Comparison of ENCODE assay signal across 22 cellular contexts in genomic region chr22:35904332-35904692, GRCh38.
DNase-seq lines count a peak whose midpoint lies in the region; ATAC-seq, FAIRE-seq and TF ChIP-seq lines count a peak whose summit lies in the region.
"Had no signal": no experiment of that assay in that cellular context is flagged by ENCODE, and none has a peak within 500 bp of the region (broad histone marks: within the 10 kb centered on the region; RNA-seq: fewer than 3 reads in every experiment).

No MANE protein-coding gene starts in this region.

- dilution Hi-C loops in endothelial cell of umbilical vein (cut with MboI; ENCODE audit: extremely low pct_ligation_motif_present, low sequenced_read_pairs) (no loop called here), keratinocyte (cut with MboI; ENCODE audit: extremely low pct_ligation_motif_present, low sequenced_read_pairs) (no loop called here)

- H3K9me3 ChIP-seq in Loucy (ENCODE audit: insufficient read depth, low read depth, low read length) (no peaks in the 10 kb centered on the region), endothelial cell of umbilical vein (replicated peaks; ENCODE audit: control insufficient read depth, insufficient read depth, low read length) (no peaks in the 10 kb centered on the region), keratinocyte (ENCODE audit: control insufficient read depth, low read depth, low read length) (no peaks in the 10 kb centered on the region), skeletal muscle tissue (ENCODE audit: control insufficient read depth in 3 of 3, low read length in 3 of 3) (no peaks in the 10 kb centered on the region), gastroesophageal sphincter (no peaks in the 10 kb centered on the region)
- H3K9me3 ChIP-seq: tibial artery had no signal

- H3K9me1 ChIP-seq in endothelial cell of umbilical vein (replicated peaks; ENCODE audit: control insufficient read depth, extremely low read depth, insufficient read depth, low read length) (no peaks in the 10 kb centered on the region), keratinocyte (ENCODE audit: control insufficient read depth, extremely low read depth, insufficient read depth, low read length) (no peaks in the 10 kb centered on the region)

- WGBS in gastroesophageal sphincter (ENCODE audit: low coverage in 1 of 2), 2 donors, result 29 to 32% methylated on average over 2 of the region's 2 CpGs

- no peaks in the 10 kb centered on the region for H3K27me3 ChIP-seq in Loucy (ENCODE audit: insufficient read depth, low read length, poor library complexity, severe bottlenecking)
- no peaks in the 10 kb centered on the region for H3K27me3 ChIP-seq in endothelial cell of umbilical vein (ENCODE audit: control insufficient read depth in 2 of 2, insufficient read depth in 2 of 2, low read length in 2 of 2)
- H3K27me3 ChIP-seq in keratinocyte (ENCODE audit: control insufficient read depth, extremely low read depth, insufficient read depth, low read length), result no peaks in the 10 kb centered on the region
- no peaks in the 10 kb centered on the region for H3K27me3 ChIP-seq in skeletal muscle tissue (ENCODE audit: control insufficient read depth in 3 of 3, insufficient read depth in 3 of 3, low read length in 3 of 3)
- no peaks in the 10 kb centered on the region for H3K27me3 ChIP-seq in gastroesophageal sphincter
- H3K27me3 ChIP-seq: tibial artery had no signal

- DNase-seq in endothelial cell of umbilical vein (ENCODE audit: low read depth, low spot score) (no peak), keratinocyte (ENCODE audit: low read depth, low spot score) (no peak), NCI-H2107 (lab: John Stamatoyannopoulos, UW) (no peak), NCI-H1092 (lab: John Stamatoyannopoulos, UW) (no peak)
- DNase-seq: activated CD4-positive, alpha-beta T cell treated with anti-CD3 and anti-CD28 coated beads, Interleukin-2, amount 50 U/mL, for 1 hour; activated naive CD8-positive, alpha-beta T cell treated with anti-CD3 and anti-CD28 coated beads, Interleukin-2, amount 50 U/mL, for 24 hours; activated T-cell treated with anti-CD3 and anti-CD28 coated beads, Interleukin-2, amount 50 U/mL, for 4 hours; DMS53; head of caudate nucleus; naive B cell; NCI-H1048; NCI-H2029; NCI-H226; NCI-H69; nucleus accumbens; stimulated activated CD4-positive, alpha-beta T cell treated with anti-CD3 and anti-CD28 coated beads, Interleukin-2, amount 100 ng/mL, for 24 hours; tibial artery had no signal

- no TSS peak for BruUV-seq in endothelial cell of umbilical vein (replicated peaks; lab: Mats Ljungman, UMichigan)

- H3K36me3 ChIP-seq in Loucy (ENCODE audit: insufficient read depth, low read length) (no peaks in the 10 kb centered on the region), endothelial cell of umbilical vein (ENCODE audit: control insufficient read depth in 2 of 2, extremely low read depth in 1 of 2, insufficient read depth in 2 of 2, low read length in 2 of 2) (no peaks in the 10 kb centered on the region), keratinocyte (ENCODE audit: control insufficient read depth in 2 of 2, extremely low read depth in 1 of 2, insufficient read depth in 2 of 2, low read length in 2 of 2) (no peaks in the 10 kb centered on the region), skeletal muscle tissue (ENCODE audit: control insufficient read depth in 3 of 3, insufficient read depth in 3 of 3, low read length in 3 of 3) (no peaks in the 10 kb centered on the region), gastroesophageal sphincter (no peaks in the 10 kb centered on the region)
- H3K36me3 ChIP-seq: tibial artery had no signal

- H3K9ac ChIP-seq in Loucy (ENCODE audit: low read depth, low read length, poor library complexity, severe bottlenecking), result no peak overlapping the region
- H3K9ac ChIP-seq in endothelial cell of umbilical vein (replicated peaks; ENCODE audit: extremely low read depth, insufficient read depth, low read length), result no peak overlapping the region
- no peak overlapping the region for H3K9ac ChIP-seq in keratinocyte (ENCODE audit: control insufficient read depth, extremely low read depth, insufficient read depth, low read length)
- H3K9ac ChIP-seq in skeletal muscle tissue (ENCODE audit: low read depth in 1 of 3, low read length in 3 of 3), result peak overlapping the region in 2 of 3 donors; percentile 29 to 70

- POLR2A ChIA-PET in endothelial cell of umbilical vein (lab: Charles Lee), result interaction anchor here (0.6 kb wide), 1 partner anchor 220 kb away, joined by 3 read pairs; no protein-coding TSS in a partner anchor

- H3K27ac ChIP-seq in endothelial cell of umbilical vein (ENCODE audit: insufficient read depth, low read depth, low read length) (no peak overlapping the region), keratinocyte (ENCODE audit: control insufficient read depth, insufficient read depth, low read length) (no peak overlapping the region), skeletal muscle tissue (ENCODE audit: low read depth, low read length) (peak overlapping the region; percentile 79), gastroesophageal sphincter (peak overlapping the region in 1 of 4 donors; percentile 36)
- H3K27ac ChIP-seq: tibial artery had no signal

- no peak for ATAC-seq in gastroesophageal sphincter
- ATAC-seq: activated naive CD8-positive, alpha-beta T cell treated with anti-CD3 and anti-CD28 coated beads, Interleukin-2, amount 50 U/mL, for 24 hours; activated T-cell treated with anti-CD3 and anti-CD28 coated beads, Interleukin-2, amount 50 U/mL, for 4 hours; WTC11 had no signal

- H4K20me1 ChIP-seq in Loucy (ENCODE audit: insufficient read depth, low read length, poor library complexity, severe bottlenecking) (no peaks in the 10 kb centered on the region), endothelial cell of umbilical vein (replicated peaks; ENCODE audit: control insufficient read depth, extremely low read depth, insufficient read depth, low read length) (peaks cover 5% of the 10 kb centered on the region), keratinocyte (ENCODE audit: control insufficient read depth, extremely low read depth, insufficient read depth, low read length) (no peaks in the 10 kb centered on the region)

- H2AFZ ChIP-seq in Loucy (ENCODE audit: low read length), result no peak overlapping the region
- no peak overlapping the region for H2AFZ ChIP-seq in endothelial cell of umbilical vein (ENCODE audit: low read depth, low read length)
- H2AFZ ChIP-seq in keratinocyte (ENCODE audit: control insufficient read depth, low read length), result no peak overlapping the region

- no peak for TF ChIP-seq CTCF in Loucy (conservative IDR thresholded peaks at IDR 0.05; ENCODE audit: low read length)
- TF ChIP-seq CTCF in endothelial cell of umbilical vein (IDR thresholded peaks at IDR 0.05; ENCODE audit: extremely low read depth in 1 of 2, insufficient read depth in 1 of 2, low read depth in 1 of 2, low read length in 2 of 2), result no peak
- no peak for TF ChIP-seq CTCF in keratinocyte (optimal IDR thresholded peaks at IDR 0.05 in 1 of 3, IDR thresholded peaks at IDR 0.05 in 1 of 3, conservative IDR thresholded peaks at IDR 0.05 in 1 of 3; ENCODE audit: extremely low read depth in 1 of 3, insufficient read depth in 2 of 3, low read length in 3 of 3)
- TF ChIP-seq CTCF in gastroesophageal sphincter (IDR thresholded peaks at IDR 0.05), result no peak

- no peaks in the 10 kb centered on the region for H3K9me2 ChIP-seq in Loucy (replicated peaks; ENCODE audit: low read depth, low read length)

- FAIRE-seq in endothelial cell of umbilical vein (lab: Jason Lieb, UNC) (no peak), keratinocyte (lab: Jason Lieb, UNC) (no peak)
- FAIRE-seq: G401.6 had no signal

- peaks cover 20% of the 10 kb centered on the region for H3F3A ChIP-seq in Loucy (ENCODE audit: low read depth)

- H3K4me2 ChIP-seq in Loucy (ENCODE audit: low read depth, low read length, poor library complexity, severe bottlenecking), result peak overlapping the region; percentile 12
- H3K4me2 ChIP-seq in endothelial cell of umbilical vein (ENCODE audit: insufficient read depth, low read length), result peak overlapping the region; percentile 23
- H3K4me2 ChIP-seq in keratinocyte (ENCODE audit: control insufficient read depth, extremely low read depth, insufficient read depth, low read depth, low read length), result peak overlapping the region; percentile 18

- no peak for TF ChIP-seq EP300 in gastroesophageal sphincter (IDR thresholded peaks at IDR 0.05)

- H3K4me1 ChIP-seq in Loucy (ENCODE audit: insufficient read depth, low read length, poor library complexity, severe bottlenecking), result peaks cover 59% of the 10 kb centered on the region
- H3K4me1 ChIP-seq in endothelial cell of umbilical vein (ENCODE audit: control insufficient read depth, extremely low read depth, insufficient read depth, low read length), result peaks cover 32% of the 10 kb centered on the region
- peaks cover 56% of the 10 kb centered on the region for H3K4me1 ChIP-seq in keratinocyte (ENCODE audit: control insufficient read depth, extremely low read depth, insufficient read depth, low read length)
- H3K4me1 ChIP-seq in skeletal muscle tissue (ENCODE audit: control insufficient read depth in 3 of 3, insufficient read depth in 3 of 3, low read length in 3 of 3), result peaks cover 11 to 31% (median 30%) of the 10 kb centered on the region in 3 donors
- H3K4me1 ChIP-seq in gastroesophageal sphincter, result peaks cover 11 to 55% (median 15%) of the 10 kb centered on the region in 3 donors

- CTCF ChIA-PET in endothelial cell of umbilical vein (lab: Charles Lee), result interaction anchor here (1.0 to 2.2 kb wide), 2 partner anchors 11 to 161 kb away, joined by 3 to 7 read pairs; no protein-coding TSS in a partner anchor

- no peak for TF ChIP-seq POLR2A in endothelial cell of umbilical vein (IDR thresholded peaks at IDR 0.05; ENCODE audit: low read depth, low read length)
- TF ChIP-seq POLR2A in gastroesophageal sphincter (IDR thresholded peaks at IDR 0.05), result no peak

- intact Hi-C loops in endothelial cell of umbilical vein (cut with micrococcal nuclease), result no loop called here

- H3K4me3 ChIP-seq in Loucy (ENCODE audit: low read length, poor library complexity, severe bottlenecking), result no peak overlapping the region
- no peak overlapping the region for H3K4me3 ChIP-seq in endothelial cell of umbilical vein (replicated peaks in 1 of 3; ENCODE audit: insufficient read depth in 1 of 3, low read depth in 1 of 3, low read length in 3 of 3)
- no peak overlapping the region for H3K4me3 ChIP-seq in keratinocyte (ENCODE audit: control insufficient read depth in 2 of 3, extremely low read depth in 1 of 3, insufficient read depth in 2 of 3, low read depth in 1 of 3, low read length in 3 of 3)
- peak overlapping the region in 1 of 3 donors; percentile 54 for H3K4me3 ChIP-seq in skeletal muscle tissue (ENCODE audit: low read length in 3 of 3)
- no peak overlapping the region for H3K4me3 ChIP-seq in gastroesophageal sphincter
- H3K4me3 ChIP-seq: tibial artery had no signal

- H3K79me2 ChIP-seq in Loucy (ENCODE audit: insufficient read depth, low read length) (peaks cover 7% of the 10 kb centered on the region), endothelial cell of umbilical vein (ENCODE audit: control insufficient read depth, insufficient read depth, low read length) (peaks cover 44% of the 10 kb centered on the region), keratinocyte (ENCODE audit: control insufficient read depth, insufficient read depth, low read length) (peaks cover 49% of the 10 kb centered on the region)

TF ChIP-seq in endothelial cell of umbilical vein, 7 proteins besides CTCF, POLR2A, EP300 and RAD21 (continues in another document):
- no peak for TF ChIP-seq JUN (IDR thresholded peaks at IDR 0.05; ENCODE audit: borderline replicate concordance, insufficient read depth, insufficient read length, low read depth)

Comparison
In these comparisons a context has a peak if more than half of its experiments do, and no peak if none do; other contexts are left out.
1. H3K9ac ChIP-seq: peak in skeletal muscle tissue (2 of 3); none in Loucy (single experiment), endothelial cell of umbilical vein (single experiment) and keratinocyte (single experiment).
2. Peak in every context shown above with its lines, with median percentiles within 50 percentile points of each other: H3K4me2 ChIP-seq.